1 cellular context compared by ENCODE assay signal in the genomic region with DNA sequence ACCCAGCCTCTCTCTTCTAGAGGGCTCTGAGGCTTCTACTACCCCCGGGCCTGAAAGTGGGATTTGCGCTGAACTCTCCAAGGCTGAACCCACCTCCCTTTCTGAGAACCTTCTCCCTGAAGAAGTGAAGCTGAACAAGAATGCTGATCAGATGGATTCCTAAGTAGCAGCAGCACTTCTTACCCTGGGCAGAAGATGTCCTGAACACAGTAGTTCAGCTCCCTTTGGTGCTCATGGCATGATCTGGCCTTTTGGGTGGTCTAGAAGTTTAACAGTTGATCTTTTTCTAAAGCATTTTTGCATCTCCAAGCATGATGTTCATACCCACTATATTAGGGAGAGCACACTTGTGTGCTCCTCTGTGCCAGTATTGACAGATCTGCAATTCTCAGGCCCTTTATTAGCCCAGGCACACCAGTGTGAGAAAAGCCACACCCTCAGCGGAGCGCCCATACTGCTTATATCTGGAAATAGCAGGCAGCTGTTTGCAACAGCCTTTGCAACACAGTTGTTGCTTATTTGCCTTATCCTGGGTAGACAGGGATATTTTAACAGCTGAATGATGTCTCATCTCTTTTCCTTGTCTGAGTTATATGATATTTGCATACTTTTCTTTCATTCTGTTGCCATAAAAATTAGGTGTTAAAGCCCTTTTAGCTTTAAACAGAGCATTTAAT.
TF ChIP-seq lines count a peak whose summit lies in the region.

No MANE protein-coding gene starts in this region.

TF ChIP-seq in GM23338, 12 proteins besides CTCF, POLR2A, EP300 and RAD21:
- TF ChIP-seq, protein P1, sequence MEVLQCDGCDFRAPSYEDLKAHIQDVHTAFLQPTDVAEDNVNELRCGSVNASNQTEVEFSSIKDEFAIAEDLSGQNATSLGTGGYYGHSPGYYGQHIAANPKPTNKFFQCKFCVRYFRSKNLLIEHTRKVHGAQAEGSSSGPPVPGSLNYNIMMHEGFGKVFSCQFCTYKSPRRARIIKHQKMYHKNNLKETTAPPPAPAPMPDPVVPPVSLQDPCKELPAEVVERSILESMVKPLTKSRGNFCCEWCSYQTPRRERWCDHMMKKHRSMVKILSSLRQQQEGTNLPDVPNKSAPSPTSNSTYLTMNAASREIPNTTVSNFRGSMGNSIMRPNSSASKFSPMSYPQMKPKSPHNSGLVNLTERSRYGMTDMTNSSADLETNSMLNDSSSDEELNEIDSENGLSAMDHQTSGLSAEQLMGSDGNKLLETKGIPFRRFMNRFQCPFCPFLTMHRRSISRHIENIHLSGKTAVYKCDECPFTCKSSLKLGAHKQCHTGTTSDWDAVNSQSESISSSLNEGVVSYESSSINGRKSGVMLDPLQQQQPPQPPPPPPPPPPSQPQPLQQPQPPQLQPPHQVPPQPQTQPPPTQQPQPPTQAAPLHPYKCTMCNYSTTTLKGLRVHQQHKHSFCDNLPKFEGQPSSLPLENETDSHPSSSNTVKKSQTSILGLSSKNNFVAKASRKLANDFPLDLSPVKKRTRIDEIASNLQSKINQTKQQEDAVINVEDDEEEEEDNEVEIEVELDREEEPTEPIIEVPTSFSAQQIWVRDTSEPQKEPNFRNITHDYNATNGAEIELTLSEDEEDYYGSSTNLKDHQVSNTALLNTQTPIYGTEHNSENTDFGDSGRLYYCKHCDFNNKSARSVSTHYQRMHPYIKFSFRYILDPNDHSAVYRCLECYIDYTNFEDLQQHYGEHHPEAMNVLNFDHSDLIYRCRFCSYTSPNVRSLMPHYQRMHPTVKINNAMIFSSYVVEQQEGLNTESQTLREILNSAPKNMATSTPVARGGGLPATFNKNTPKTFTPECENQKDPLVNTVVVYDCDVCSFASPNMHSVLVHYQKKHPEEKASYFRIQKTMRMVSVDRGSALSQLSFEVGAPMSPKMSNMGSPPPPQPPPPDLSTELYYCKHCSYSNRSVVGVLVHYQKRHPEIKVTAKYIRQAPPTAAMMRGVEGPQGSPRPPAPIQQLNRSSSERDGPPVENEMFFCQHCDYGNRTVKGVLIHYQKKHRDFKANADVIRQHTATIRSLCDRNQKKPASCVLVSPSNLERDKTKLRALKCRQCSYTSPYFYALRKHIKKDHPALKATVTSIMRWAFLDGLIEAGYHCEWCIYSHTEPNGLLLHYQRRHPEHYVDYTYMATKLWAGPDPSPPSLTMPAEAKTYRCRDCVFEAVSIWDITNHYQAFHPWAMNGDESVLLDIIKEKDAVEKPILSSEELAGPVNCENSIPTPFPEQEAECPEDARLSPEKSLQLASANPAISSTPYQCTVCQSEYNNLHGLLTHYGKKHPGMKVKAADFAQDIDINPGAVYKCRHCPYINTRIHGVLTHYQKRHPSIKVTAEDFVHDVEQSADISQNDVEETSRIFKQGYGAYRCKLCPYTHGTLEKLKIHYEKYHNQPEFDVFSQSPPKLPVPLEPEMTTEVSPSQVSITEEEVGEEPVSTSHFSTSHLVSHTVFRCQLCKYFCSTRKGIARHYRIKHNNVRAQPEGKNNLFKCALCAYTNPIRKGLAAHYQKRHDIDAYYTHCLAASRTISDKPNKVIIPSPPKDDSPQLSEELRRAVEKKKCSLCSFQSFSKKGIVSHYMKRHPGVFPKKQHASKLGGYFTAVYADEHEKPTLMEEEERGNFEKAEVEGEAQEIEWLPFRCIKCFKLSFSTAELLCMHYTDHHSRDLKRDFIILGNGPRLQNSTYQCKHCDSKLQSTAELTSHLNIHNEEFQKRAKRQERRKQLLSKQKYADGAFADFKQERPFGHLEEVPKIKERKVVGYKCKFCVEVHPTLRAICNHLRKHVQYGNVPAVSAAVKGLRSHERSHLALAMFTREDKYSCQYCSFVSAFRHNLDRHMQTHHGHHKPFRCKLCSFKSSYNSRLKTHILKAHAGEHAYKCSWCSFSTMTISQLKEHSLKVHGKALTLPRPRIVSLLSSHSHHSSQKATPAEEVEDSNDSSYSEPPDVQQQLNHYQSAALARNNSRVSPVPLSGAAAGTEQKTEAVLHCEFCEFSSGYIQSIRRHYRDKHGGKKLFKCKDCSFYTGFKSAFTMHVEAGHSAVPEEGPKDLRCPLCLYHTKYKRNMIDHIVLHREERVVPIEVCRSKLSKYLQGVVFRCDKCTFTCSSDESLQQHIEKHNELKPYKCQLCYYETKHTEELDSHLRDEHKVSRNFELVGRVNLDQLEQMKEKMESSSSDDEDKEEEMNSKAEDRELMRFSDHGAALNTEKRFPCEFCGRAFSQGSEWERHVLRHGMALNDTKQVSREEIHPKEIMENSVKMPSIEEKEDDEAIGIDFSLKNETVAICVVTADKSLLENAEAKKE (CRISPR knock-in tag; IDR thresholded peaks at IDR 0.05) = no peak
- TF ChIP-seq STAT1 (IDR thresholded peaks at IDR 0.05; ENCODE audit: unreplicated experiment) (no peak), JUNB (IDR thresholded peaks at IDR 0.05; ENCODE audit: unreplicated experiment) (no peak), EZH2phosphoT487 (IDR thresholded peaks at IDR 0.05; ENCODE audit: unreplicated experiment) (no peak), NANOG (IDR thresholded peaks at IDR 0.05; ENCODE audit: borderline replicate concordance) (no peak), EZH2 (IDR thresholded peaks at IDR 0.05; ENCODE audit: low read depth, unreplicated experiment) (no peak), ZNF114 (CRISPR knock-in tag; IDR thresholded peaks at IDR 0.05) (no peak), POLR2AphosphoS5 (IDR thresholded peaks at IDR 0.05; ENCODE audit: low read depth) (no peak), ZNF331 (CRISPR knock-in tag; IDR thresholded peaks at IDR 0.05; ENCODE audit: low read depth) (no peak), CREB1 (CRISPR knock-in tag; IDR thresholded peaks at IDR 0.05; ENCODE audit: low read depth) (no peak)
- TF ChIP-seq, protein P2, sequence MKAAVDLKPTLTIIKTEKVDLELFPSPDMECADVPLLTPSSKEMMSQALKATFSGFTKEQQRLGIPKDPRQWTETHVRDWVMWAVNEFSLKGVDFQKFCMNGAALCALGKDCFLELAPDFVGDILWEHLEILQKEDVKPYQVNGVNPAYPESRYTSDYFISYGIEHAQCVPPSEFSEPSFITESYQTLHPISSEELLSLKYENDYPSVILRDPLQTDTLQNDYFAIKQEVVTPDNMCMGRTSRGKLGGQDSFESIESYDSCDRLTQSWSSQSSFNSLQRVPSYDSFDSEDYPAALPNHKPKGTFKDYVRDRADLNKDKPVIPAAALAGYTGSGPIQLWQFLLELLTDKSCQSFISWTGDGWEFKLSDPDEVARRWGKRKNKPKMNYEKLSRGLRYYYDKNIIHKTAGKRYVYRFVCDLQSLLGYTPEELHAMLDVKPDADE (IDR thresholded peaks at IDR 0.05) = no peak
- TF ChIP-seq, protein P3, sequence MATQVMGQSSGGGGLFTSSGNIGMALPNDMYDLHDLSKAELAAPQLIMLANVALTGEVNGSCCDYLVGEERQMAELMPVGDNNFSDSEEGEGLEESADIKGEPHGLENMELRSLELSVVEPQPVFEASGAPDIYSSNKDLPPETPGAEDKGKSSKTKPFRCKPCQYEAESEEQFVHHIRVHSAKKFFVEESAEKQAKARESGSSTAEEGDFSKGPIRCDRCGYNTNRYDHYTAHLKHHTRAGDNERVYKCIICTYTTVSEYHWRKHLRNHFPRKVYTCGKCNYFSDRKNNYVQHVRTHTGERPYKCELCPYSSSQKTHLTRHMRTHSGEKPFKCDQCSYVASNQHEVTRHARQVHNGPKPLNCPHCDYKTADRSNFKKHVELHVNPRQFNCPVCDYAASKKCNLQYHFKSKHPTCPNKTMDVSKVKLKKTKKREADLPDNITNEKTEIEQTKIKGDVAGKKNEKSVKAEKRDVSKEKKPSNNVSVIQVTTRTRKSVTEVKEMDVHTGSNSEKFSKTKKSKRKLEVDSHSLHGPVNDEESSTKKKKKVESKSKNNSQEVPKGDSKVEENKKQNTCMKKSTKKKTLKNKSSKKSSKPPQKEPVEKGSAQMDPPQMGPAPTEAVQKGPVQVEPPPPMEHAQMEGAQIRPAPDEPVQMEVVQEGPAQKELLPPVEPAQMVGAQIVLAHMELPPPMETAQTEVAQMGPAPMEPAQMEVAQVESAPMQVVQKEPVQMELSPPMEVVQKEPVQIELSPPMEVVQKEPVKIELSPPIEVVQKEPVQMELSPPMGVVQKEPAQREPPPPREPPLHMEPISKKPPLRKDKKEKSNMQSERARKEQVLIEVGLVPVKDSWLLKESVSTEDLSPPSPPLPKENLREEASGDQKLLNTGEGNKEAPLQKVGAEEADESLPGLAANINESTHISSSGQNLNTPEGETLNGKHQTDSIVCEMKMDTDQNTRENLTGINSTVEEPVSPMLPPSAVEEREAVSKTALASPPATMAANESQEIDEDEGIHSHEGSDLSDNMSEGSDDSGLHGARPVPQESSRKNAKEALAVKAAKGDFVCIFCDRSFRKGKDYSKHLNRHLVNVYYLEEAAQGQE (IDR thresholded peaks at IDR 0.05; ENCODE audit: unreplicated experiment) = no peak
